ENCODE assay signal across 9 cellular contexts in the genomic region with DNA sequence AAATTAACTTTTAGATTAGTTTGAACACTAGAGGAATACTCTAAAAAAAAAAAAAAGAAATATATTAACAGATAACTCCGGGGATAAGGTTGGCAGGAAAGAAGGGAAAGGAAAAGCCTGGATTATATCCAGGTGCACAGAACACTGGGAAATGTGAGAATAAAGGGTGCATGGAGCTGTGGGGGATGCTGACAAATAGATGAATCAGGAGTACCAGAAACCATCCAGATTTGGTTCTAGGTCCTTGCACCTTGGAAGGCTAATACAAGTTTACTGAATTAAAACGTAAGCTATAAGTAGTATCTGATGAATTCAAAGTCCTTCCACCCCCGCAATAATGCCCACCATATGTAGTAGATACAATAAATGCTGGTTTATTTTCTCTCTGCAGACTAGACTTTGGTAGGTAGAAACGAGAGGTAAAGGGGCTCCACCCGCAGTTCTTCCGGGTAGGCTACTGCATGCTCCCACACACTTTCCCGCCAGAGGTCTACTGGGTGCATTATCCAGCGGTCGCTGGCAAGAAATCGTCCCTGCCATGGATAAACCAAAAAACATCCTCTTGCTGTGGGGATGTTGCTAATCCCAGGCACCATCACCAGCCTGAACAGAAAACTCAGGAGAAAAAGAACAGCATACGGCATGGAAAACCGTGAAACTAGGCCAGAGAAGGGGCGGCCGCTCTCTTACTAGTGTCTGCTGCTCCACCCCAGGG. TPM values are rescaled to one million over a fixed set of nuclear protein-coding genes. Genes with fewer than 3 reads are reported as not detected.
DNase-seq lines count a peak whose midpoint lies in the region; ATAC-seq and TF ChIP-seq lines count a peak whose summit lies in the region.
"Had no signal": no experiment of that assay in that cellular context is flagged by ENCODE, and none has a peak within 500 bp of the region (broad histone marks: within the 10 kb centered on the region; RNA-seq: fewer than 3 reads in every experiment).

No MANE protein-coding gene starts in this region.

- H3K4me1 Mint-ChIP-seq in nephron progenitor cell, result peaks cover 21% of the 10 kb centered on the region

- H3K36me3 Mint-ChIP-seq in nephron progenitor cell (ENCODE audit: low read depth), result no peaks in the 10 kb centered on the region

- ATAC-seq in HG02884 (IDR thresholded peaks at IDR 0.05; ENCODE audit: unreplicated experiment), result no peak

- H3K4me3 Mint-ChIP-seq in nephron progenitor cell, result peak overlapping the region; percentile 89

- H3K4me3 ChIP-seq in AG04450 (ENCODE audit: low read depth, low read length), result peak overlapping the region; percentile 81

- POLR2A ChIA-PET in AG04450 (lab: Yijun Ruan, JAX), result no interaction called here

- no peaks in the 10 kb centered on the region for H3K9me3 Mint-ChIP-seq in nephron progenitor cell

- peak; percentile 60 for TF ChIP-seq POLR2A in erythroblast (IDR thresholded peaks at IDR 0.05; ENCODE audit: low read length)

- H3K27ac Mint-ChIP-seq in nephron progenitor cell, result no peak overlapping the region

- peak overlapping the region; percentile 3 for H3K27ac ChIP-seq in AG04450 (ENCODE audit: low read depth, low read length)

- DNase-seq in AG04450 (ENCODE audit: low read depth, low spot score) (no peak), NCI-H2227 treated with DMSO at 0.1 percent for 48 hours (lab: John Stamatoyannopoulos, UW) (peak; percentile 20), erythroblast (lab: John Stamatoyannopoulos, UW) (peak; percentile 73 to 76), nephron progenitor cell (no peak), NCI-H774 (lab: John Stamatoyannopoulos, UW) (no peak), HuH-7 (ENCODE audit: low spot score) (no peak), amniotic stem cell (lab: John Stamatoyannopoulos, UW) (no peak)
- DNase-seq: T-helper 9 cell had no signal

- H3K9me3 ChIP-seq in AG04450 (ENCODE audit: control insufficient read depth, insufficient read depth, low read length), result no peaks in the 10 kb centered on the region

- peaks cover 82% of the 10 kb centered on the region for H3K27me3 Mint-ChIP-seq in nephron progenitor cell (ENCODE audit: low read depth, poor library complexity)

- CTCF ChIA-PET in AG04450 (lab: Charles Lee), result interaction anchor here (0.9 to 1.1 kb wide), 2 partner anchors 124 to 196 kb away, joined by 4 to 5 read pairs; no protein-coding TSS in a partner anchor

- TF ChIP-seq CTCF in AG04450 (IDR thresholded peaks at IDR 0.05; ENCODE audit: low read depth, low read length) (no peak), nephron progenitor cell (IDR thresholded peaks at IDR 0.05) (no peak)

- no peaks in the 10 kb centered on the region for H3K27me3 ChIP-seq in AG04450 (ENCODE audit: control insufficient read depth, insufficient read depth, low read length)

RNA-seq across cellular contexts. Expression of gene CNRIP1, which starts 1.6 kb away (rescaled TPM):
- polyA plus RNA-seq in AG04450 (2011; rRNA removed), result 56.3 and 61.6 TPM in 2 replicates
- polyA minus RNA-seq in AG04450 (2011; rRNA and poly(A)+ RNA removed), result 30.8 and 42.4 TPM in 2 replicates

RNA-seq across cellular contexts. Expression of gene PLEK, which starts 47.0 kb away (rescaled TPM):
- 0.06 TPM in 2 replicates for polyA plus RNA-seq in AG04450 (2011; rRNA removed)
- polyA minus RNA-seq in AG04450 (2011; rRNA and poly(A)+ RNA removed), result not detected in 2 replicates

Comparison
In these comparisons a context has a peak if more than half of its experiments do, and no peak if none do; other contexts are left out.
1. DNase-seq: peak in NCI-H2227 treated with DMSO at 0.1 percent for 48 hours (single experiment) and erythroblast (2 of 2); none in AG04450 (single experiment), nephron progenitor cell (single experiment), NCI-H774 (single experiment), HuH-7 (single experiment) and amniotic stem cell (single experiment).